In the genomic region with DNA sequence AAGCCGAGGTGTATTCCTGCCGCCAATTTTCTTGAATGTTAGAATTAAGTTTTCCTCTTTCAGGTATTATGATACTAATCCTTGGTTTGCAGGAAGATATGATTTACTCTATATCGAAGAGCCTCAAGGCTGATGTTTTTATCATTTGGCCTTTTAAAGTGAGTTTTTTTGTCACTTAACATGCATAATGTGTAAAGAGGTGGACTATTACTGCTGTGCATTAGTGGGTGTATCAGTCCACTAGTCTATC, we compare ENCODE assay signal across 8 cellular contexts. TPM values are rescaled to one million over a fixed set of nuclear protein-coding genes. Genes with fewer than 3 reads are reported as not detected.
DNase-seq lines count a peak whose midpoint lies in the region; ATAC-seq, FAIRE-seq and TF ChIP-seq lines count a peak whose summit lies in the region.

No MANE protein-coding gene starts in this region.

- CTCF ChIA-PET in AG04450 (lab: Charles Lee): interaction anchor here (2.1 kb wide), 1 partner anchor 13 kb away, joined by 8 read pairs; no protein-coding TSS in a partner anchor

- no peaks in the 10 kb centered on the region for H3K36me3 ChIP-seq in endodermal cell (ENCODE audit: control insufficient read depth, insufficient read depth, low read length)

- H3K27me3 Mint-ChIP-seq in endodermal cell (ENCODE audit: insufficient read depth): peaks cover 6% of the 10 kb centered on the region

- peak; percentile 11 for ATAC-seq in GM21360 (IDR thresholded peaks at IDR 0.05; ENCODE audit: unreplicated experiment)
- ATAC-seq in activated CD4-positive, CD25-positive, alpha-beta regulatory T cell treated with anti-CD3 and anti-CD28 coated beads, Interleukin-2, amount 50 U/mL, for 24 hours: no peak

- no peak for FAIRE-seq in GM19239 (lab: Jason Lieb, UNC)

- peak overlapping the region; percentile 86 for H3K9ac ChIP-seq in endodermal cell (ENCODE audit: extremely low read depth, low read length, poor library complexity, severe bottlenecking)

- H3K9me3 ChIP-seq in AG04450 (ENCODE audit: control insufficient read depth, insufficient read depth, low read length) (no peaks in the 10 kb centered on the region), endodermal cell (ENCODE audit: control insufficient read depth, low read length) (no peaks in the 10 kb centered on the region)

- peak overlapping the region; percentile 94 for H3K4me3 Mint-ChIP-seq in endodermal cell

- H3K27me3 ChIP-seq in AG04450 (ENCODE audit: control insufficient read depth, insufficient read depth, low read length) (no peaks in the 10 kb centered on the region), endodermal cell (ENCODE audit: control insufficient read depth, insufficient read depth, low read length, poor library complexity, severe bottlenecking) (no peaks in the 10 kb centered on the region)

- H3K9me3 Mint-ChIP-seq in endodermal cell: no peaks in the 10 kb centered on the region

- TF ChIP-seq POLR2A in NB4 (IDR thresholded peaks at IDR 0.05; ENCODE audit: extremely low read depth, insufficient read length): no peak

- peaks cover 13% of the 10 kb centered on the region for H3K4me1 Mint-ChIP-seq in endodermal cell

- H3K27ac Mint-ChIP-seq in endodermal cell: peak overlapping the region; percentile 99

- H3K4me3 ChIP-seq in AG04450 (ENCODE audit: low read depth, low read length) (peak overlapping the region; percentile 74), NB4 (ENCODE audit: low read depth, low read length) (peak overlapping the region; percentile 93), endodermal cell (ENCODE audit: low read length) (peak overlapping the region; percentile 85), retinal pigment epithelial cell (ENCODE audit: low read length) (peak overlapping the region; percentile 99)

- no peak overlapping the region for H3K27ac ChIP-seq in AG04450 (ENCODE audit: low read depth, low read length)
- H3K27ac ChIP-seq in endodermal cell (ENCODE audit: low read depth, low read length): no peak overlapping the region

- DNase-seq in AG04450 (ENCODE audit: low read depth, low spot score): no peak
- DNase-seq in NB4 (ENCODE audit: low read depth): no peak
- no peak for DNase-seq in endodermal cell
- DNase-seq in retinal pigment epithelial cell (ENCODE audit: low read depth): no peak
- no peak for DNase-seq in activated gamma-delta T cell treated with Interleukin-2 at 50 U/mL for 16 hours
- no peak for DNase-seq in GM19239 (ENCODE audit: insufficient read length, low spot score)

- TF ChIP-seq CTCF in AG04450 (IDR thresholded peaks at IDR 0.05; ENCODE audit: low read depth, low read length): no peak
- TF ChIP-seq CTCF in NB4 (IDR thresholded peaks at IDR 0.05; ENCODE audit: low read depth, low read length): no peak
- no peak for TF ChIP-seq CTCF in endodermal cell (conservative IDR thresholded peaks at IDR 0.05)
- TF ChIP-seq CTCF in retinal pigment epithelial cell (conservative IDR thresholded peaks at IDR 0.05; ENCODE audit: low read depth, low read length): no peak

- H3K36me3 Mint-ChIP-seq in endodermal cell (ENCODE audit: low read depth): no peaks in the 10 kb centered on the region

- POLR2A ChIA-PET in AG04450 (lab: Yijun Ruan, JAX): no interaction called here

- 40% methylated on average over 3 of the region's 3 CpGs; no CpG with 5 or more reads in 1 of the 2 experiments for WGBS in endodermal cell (ENCODE audit: insufficient coverage in 1 of 2, insufficient read length in 1 of 2), 2 experiments

- no peaks in the 10 kb centered on the region for H3K4me1 ChIP-seq in endodermal cell (ENCODE audit: control insufficient read depth, insufficient read depth, low read length)

RNA-seq across cellular contexts. Expression of a gene that starts 11.1 kb away (rescaled TPM):
- 31.2 and 49.1 TPM in 2 replicates for polyA plus RNA-seq in AG04450 (2011; rRNA removed)
- polyA minus RNA-seq in AG04450 (2011; rRNA and poly(A)+ RNA removed): 16.0 and 34.2 TPM in 2 replicates
- 100 to 1,000 TPM; 176 to 203 TPM for total RNA-seq in endodermal cell
- polyA plus RNA-seq in endodermal cell (2013, experiment 1 of 2): 186 TPM
- 205 TPM for polyA plus RNA-seq in endodermal cell (2013, experiment 2 of 2)
